Comparison of ENCODE assay signal across 15 cellular contexts in the genomic region with DNA sequence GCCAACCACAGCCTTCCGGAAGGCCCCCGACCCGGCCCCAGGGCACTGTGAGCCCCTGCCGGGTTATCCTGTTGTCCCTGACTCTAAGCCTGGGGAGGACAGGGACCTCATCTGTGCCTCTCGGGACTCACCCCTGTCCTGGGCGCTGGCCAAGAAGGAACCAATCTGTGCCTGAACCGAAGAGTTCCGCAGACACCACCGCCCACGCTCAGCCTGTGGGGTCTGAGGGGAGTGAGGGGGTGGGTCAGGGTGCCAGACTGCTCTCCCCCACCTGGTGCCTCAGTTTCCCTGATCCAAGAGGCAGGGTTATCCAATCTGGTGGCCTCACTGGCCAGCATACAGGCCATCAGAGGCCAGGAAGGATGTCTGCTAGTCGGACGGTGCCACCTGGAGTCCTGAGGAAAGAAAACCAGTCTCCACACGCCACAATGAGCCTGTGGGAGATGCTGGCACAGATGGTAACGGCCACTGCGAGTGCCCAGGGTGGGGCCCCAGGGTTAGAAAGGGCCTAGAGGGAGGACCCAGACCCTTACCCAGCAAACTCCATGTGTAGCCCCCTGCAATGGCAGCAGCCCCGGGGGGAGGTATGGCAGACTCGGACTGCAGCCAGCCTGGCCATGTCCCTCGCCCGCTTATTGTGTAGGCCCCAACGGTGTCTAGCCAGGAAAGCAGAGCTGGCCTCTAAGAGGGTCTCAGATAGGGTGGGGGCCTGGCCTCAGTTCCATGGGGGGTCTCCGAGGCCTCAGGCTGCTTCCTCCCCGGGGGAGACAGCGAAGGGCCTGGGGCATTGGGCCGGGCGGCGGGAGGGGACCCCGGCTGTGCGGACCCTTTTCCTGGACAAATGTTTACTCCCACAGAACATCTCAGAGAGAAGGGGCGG. TPM values are rescaled to one million over a fixed set of nuclear protein-coding genes. Genes with fewer than 3 reads are reported as not detected.
DNase-seq lines count a peak whose midpoint lies in the region; ATAC-seq and TF ChIP-seq lines count a peak whose summit lies in the region.
"Had no signal": no experiment of that assay in that cellular context is flagged by ENCODE, and none has a peak within 500 bp of the region (broad histone marks: within the 10 kb centered on the region; RNA-seq: fewer than 3 reads in every experiment).

No MANE protein-coding gene starts in this region.

- H3K9me3 Mint-ChIP-seq in natural killer cell: no peaks in the 10 kb centered on the region
- H3K9me3 Mint-ChIP-seq: mesothelial cell of epicardium had no signal

- H3K36me3 ChIP-seq in GM23248 (ENCODE audit: low read depth): no peaks in the 10 kb centered on the region

- H3K9ac ChIP-seq in GM23248: no peak overlapping the region

- H3K9me2 ChIP-seq in GM23248 (ENCODE audit: insufficient read depth): no peaks in the 10 kb centered on the region

- H3K27me3 Mint-ChIP-seq in natural killer cell (ENCODE audit: low read depth in 2 of 2): peaks cover 0 to 19% of the 10 kb centered on the region in 2 donors

- H3K4me2 ChIP-seq in GM23248 (ENCODE audit: unreplicated experiment): no peak overlapping the region

- H3K9me3 ChIP-seq in GM23248 (ENCODE audit: low read depth): no peaks in the 10 kb centered on the region

- no peaks in the 10 kb centered on the region for H3K36me3 Mint-ChIP-seq in natural killer cell
- H3K36me3 Mint-ChIP-seq: mesothelial cell of epicardium had no signal

- H3K79me2 ChIP-seq in GM23248 (ENCODE audit: insufficient read depth): no peaks in the 10 kb centered on the region

- ATAC-seq in SK-N-SH treated with all-trans-retinoic acid at 6 μM for 48 hours: peak; percentile 48
- peak; percentile 50 for ATAC-seq in left colon
- no peak for ATAC-seq in natural killer cell

- no peaks in the 10 kb centered on the region for H3F3A ChIP-seq in GM23248 (ENCODE audit: insufficient read depth)

- no peak overlapping the region for H3K4me3 ChIP-seq in GM23248

- TF ChIP-seq CTCF in natural killer cell (IDR thresholded peaks at IDR 0.05): no peak

- H3K4me1 ChIP-seq in GM23248 (ENCODE audit: insufficient read depth): no peaks in the 10 kb centered on the region

- H3K4me1 Mint-ChIP-seq in natural killer cell: peaks cover 5 to 47% of the 10 kb centered on the region in 2 donors

- no peaks in the 10 kb centered on the region for H4K20me1 ChIP-seq in GM23248 (ENCODE audit: insufficient read depth)

- in situ Hi-C loops in Caki2 (cut with HindIII; ENCODE audit: low pct_unique_long_range_greater_than_20kb, low sequenced_read_pairs) (no loop called here), GM23248 (cut with MboI) (no loop called here)

- peak; percentile 70 for DNase-seq in 8988T
- DNase-seq in Caki2 (ENCODE audit: low read depth): peak; percentile 12
- peak in 1 of 2 donors; percentile 15 for DNase-seq in left colon
- no peak for DNase-seq in natural killer cell
- DNase-seq in GM23248: no peak
- DNase-seq in HCEC 1CT: no peak
- no peak for DNase-seq in AG08395 (ENCODE audit: low spot score)
- DNase-seq: activated CD8-positive, alpha-beta memory T cell treated with anti-CD3 and anti-CD28 coated beads, Interleukin-2, amount 50 U/mL, for 4 hours; dermis blood vessel endothelial cell; NCI-H1105 treated with DMSO at 0.1 percent for 48 hours; NCI-H524 treated with DMSO at 0.1 percent for 48 hours; SHP77 treated with DMSO at 0.1 percent for 48 hours; stimulated activated CD4-positive, alpha-beta T cell treated with anti-CD3 and anti-CD28 coated beads, Interleukin-4, amount 100 ng/mL, for 1 hour had no signal

- intact Hi-C loops in left colon (cut with DNase I, micrococcal nuclease): no loop called here
- intact Hi-C loops in natural killer cell (cut with micrococcal nuclease): no loop called here

- H3K4me3 Mint-ChIP-seq in natural killer cell: no peak overlapping the region
- H3K4me3 Mint-ChIP-seq: mesothelial cell of epicardium had no signal

- H2AFZ ChIP-seq in GM23248: no peak overlapping the region

- no peak overlapping the region for H3K27ac ChIP-seq in GM23248

- 66% methylated on average over 24 to 26 of the region's 29 CpGs for WGBS in GM23248 (ENCODE audit: low coverage in 1 of 2, low lambda C conversion rate in 2 of 2, missing lambda C conversion rate in 2 of 2), 2 experiments

- H3K27me3 ChIP-seq in GM23248 (replicated peaks; ENCODE audit: insufficient read depth): 0 out of 2 replicates have a peak, but pooled peaks cover 3% of the 10 kb centered on the region

- H3K27ac Mint-ChIP-seq in natural killer cell: no peak overlapping the region
- H3K27ac Mint-ChIP-seq: mesothelial cell of epicardium had no signal

TF ChIP-seq in SK-N-SH treated with all-trans-retinoic acid at 6 μM for 48 hours, 23 proteins besides CTCF, POLR2A, EP300 and RAD21:
- TF ChIP-seq, protein P1, sequence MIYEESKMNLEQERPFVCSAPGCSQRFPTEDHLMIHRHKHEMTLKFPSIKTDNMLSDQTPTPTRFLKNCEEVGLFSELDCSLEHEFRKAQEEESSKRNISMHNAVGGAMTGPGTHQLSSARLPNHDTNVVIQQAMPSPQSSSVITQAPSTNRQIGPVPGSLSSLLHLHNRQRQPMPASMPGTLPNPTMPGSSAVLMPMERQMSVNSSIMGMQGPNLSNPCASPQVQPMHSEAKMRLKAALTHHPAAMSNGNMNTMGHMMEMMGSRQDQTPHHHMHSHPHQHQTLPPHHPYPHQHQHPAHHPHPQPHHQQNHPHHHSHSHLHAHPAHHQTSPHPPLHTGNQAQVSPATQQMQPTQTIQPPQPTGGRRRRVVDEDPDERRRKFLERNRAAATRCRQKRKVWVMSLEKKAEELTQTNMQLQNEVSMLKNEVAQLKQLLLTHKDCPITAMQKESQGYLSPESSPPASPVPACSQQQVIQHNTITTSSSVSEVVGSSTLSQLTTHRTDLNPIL (CRISPR knock-in tag; IDR thresholded peaks at IDR 0.05; ENCODE audit: low read depth): no peak
- TF ChIP-seq GLIS3 (CRISPR knock-in tag; IDR thresholded peaks at IDR 0.05) (no peak), PPARA (CRISPR knock-in tag; IDR thresholded peaks at IDR 0.05; ENCODE audit: borderline replicate concordance) (no peak), ZFP3 (CRISPR knock-in tag; IDR thresholded peaks at IDR 0.05) (no peak), ZNF70 (CRISPR knock-in tag; IDR thresholded peaks at IDR 0.05) (no peak), TOX (CRISPR knock-in tag; IDR thresholded peaks at IDR 0.05; ENCODE audit: borderline replicate concordance) (no peak), OSR1 (CRISPR knock-in tag; IDR thresholded peaks at IDR 0.05) (no peak)

RNA-seq across cellular contexts. Expression of gene TNNT3, which starts 0.8 kb away (rescaled TPM):
- not detected in 2 replicates for total RNA-seq in Caki2 (2014; rRNA removed; shearing (Covaris generic); ENCODE audit: low replicate concordance)
- total RNA-seq in left colon (under 1 TPM in 1 of 2 donors, not detected in 1; 0.73 TPM), natural killer cell (10 to 100 TPM; 15.8 to 27.9 (median 26.2) TPM)
- not detected in 2 replicates for total RNA-seq in GM23248 (2014; rRNA removed; shearing (Covaris generic))
- not detected in 2 replicates for polyA plus RNA-seq in GM23248 (2016; fragmentation: Nextera tagmentation; extraction: Ambion mirVana)
- total RNA-seq: dermis blood vessel endothelial cell had no signal

RNA-seq across cellular contexts. Expression of gene PRR33, which starts 27.0 kb away (rescaled TPM):
- total RNA-seq in Caki2 (2014; rRNA removed; shearing (Covaris generic); ENCODE audit: low replicate concordance): not detected in 2 replicates
- total RNA-seq in left colon: not detected
- under 1 TPM in 2 of 3 donors, not detected in 1; 0.14 to 0.32 TPM for total RNA-seq in natural killer cell
- total RNA-seq in GM23248 (2014; rRNA removed; shearing (Covaris generic)): not detected in 2 replicates
- not detected in 2 replicates for polyA plus RNA-seq in GM23248 (2016; fragmentation: Nextera tagmentation; extraction: Ambion mirVana)
- total RNA-seq: dermis blood vessel endothelial cell, mesothelial cell of epicardium had no signal

RNA-seq across cellular contexts. Expression of gene MRPL23, which starts 28.5 kb away (rescaled TPM):
- 156 and 211 TPM in 2 replicates for total RNA-seq in Caki2 (2014; rRNA removed; shearing (Covaris generic); ENCODE audit: low replicate concordance)
- total RNA-seq in left colon: 10 to 100 TPM; 65.8 to 79.0 TPM
- total RNA-seq in natural killer cell: 10 to 100 TPM; 31.2 to 35.4 (median 32.8) TPM
- total RNA-seq in GM23248 (2014; rRNA removed; shearing (Covaris generic)): 47.7 and 70.6 TPM in 2 replicates
- polyA plus RNA-seq in GM23248 (2016; fragmentation: Nextera tagmentation; extraction: Ambion mirVana): 40.5 and 40.9 TPM in 2 replicates

Comparison
In these comparisons a context has a peak if more than half of its experiments do, and no peak if none do; other contexts are left out.
1. DNase-seq: peak in 8988T (single experiment) and Caki2 (single experiment); none in natural killer cell (single experiment), GM23248 (single experiment), HCEC 1CT (single experiment) and AG08395 (single experiment).
2. ATAC-seq: peak in SK-N-SH treated with all-trans-retinoic acid at 6 μM for 48 hours (single experiment) and left colon (single experiment); none in natural killer cell (0 of 3).
3. RNA of gene TNNT3, which starts 0.8 kb away (total RNA-seq): 15.8 to 27.9 TPM in natural killer cell; 0.73 TPM in left colon, not detected in Caki2 and not detected in GM23248; every median in the first group is over 4 times any median in the second.